In genomic region chr12:124578445-124578844, GRCh38 we compare ENCODE assay signal across 28 cellular contexts. TPM values are rescaled to one million over a fixed set of nuclear protein-coding genes. Genes with fewer than 3 reads are reported as not detected.
A peak's percentile ranks its signal among the peaks of the same experiment; 100 is the strongest.
DNase-seq lines count a peak whose midpoint lies in the region; ATAC-seq, FAIRE-seq and TF ChIP-seq lines count a peak whose summit lies in the region.
"Had no signal": no experiment of that assay in that cellular context is flagged by ENCODE, and none has a peak within 500 bp of the region (broad histone marks: within the 10 kb centered on the region; RNA-seq: fewer than 3 reads in every experiment).

No MANE protein-coding gene starts in this region.

- DNase-seq in D341Med (ENCODE audit: low spot score), result peak; percentile 64
- peak; percentile 42 for DNase-seq in LoVo (ENCODE audit: low spot score)
- DNase-seq in bronchial epithelial cell (ENCODE audit: low read depth), result no peak
- DNase-seq in left colon, result no peak
- DNase-seq in GM12892 (ENCODE audit: insufficient read length), result no peak
- no peak for DNase-seq in Kasumi-1 (lab: John Stamatoyannopoulos, UW)
- no peak for DNase-seq in activated CD8-positive, alpha-beta memory T cell treated with anti-CD3 and anti-CD28 coated beads for 24 hours
- no peak for DNase-seq in activated T-cell treated with anti-CD3 and anti-CD28 coated beads, Interleukin-2, amount 50 U/mL, for 48 hours
- DNase-seq: ACHN; activated CD4-positive, alpha-beta memory T cell treated with anti-CD3 and anti-CD28 coated beads, Interleukin-2, amount 10 ng/mL, durations not matched to agents 7 days and 5 days; DMS153; effector memory CD4-positive, alpha-beta T cell; erythroblast; HCEC 1CT; heart left ventricle; KBM-7; kidney; MM.1S; naive thymus-derived CD8-positive, alpha-beta T cell; NCI-H2029; occipital lobe; psoas muscle; SHP77; stimulated activated CD4-positive, alpha-beta T cell treated with anti-CD3 and anti-CD28 coated beads, Interleukin-4, amount 100 ng/mL, for 24 hours; tibial artery had no signal

- no peak overlapping the region for H3K4me3 ChIP-seq in bronchial epithelial cell (ENCODE audit: low read depth, low read length)
- H3K4me3 ChIP-seq: BLaER1, coronary artery, heart left ventricle, psoas muscle, tibial artery had no signal

- peak; percentile 58 for ATAC-seq in left colon
- ATAC-seq: activated naive CD4-positive, alpha-beta T cell treated with anti-CD3 and anti-CD28 coated beads, Interleukin-2, amount 50 U/mL, for 72 hours; heart left ventricle; naive thymus-derived CD8-positive, alpha-beta T cell; psoas muscle had no signal

- TF ChIP-seq POLR2A in GM12892 (IDR thresholded peaks at IDR 0.05; ENCODE audit: low read depth, low read length), result no peak

- intact Hi-C loops in left colon (cut with DNase I, micrococcal nuclease), result loop anchor here in 1 of 2 donors (10.0 kb wide), 1 partner anchor 186 kb away; no protein-coding TSS in a partner anchor

- no peaks in the 10 kb centered on the region for H3K27me3 ChIP-seq in bronchial epithelial cell (ENCODE audit: control insufficient read depth, insufficient read depth, low read length)
- H3K27me3 ChIP-seq: BLaER1, heart left ventricle, tibial artery had no signal

- FAIRE-seq in bronchial epithelial cell (lab: Jason Lieb, UNC) (no peak), GM12892 (lab: Jason Lieb, UNC) (no peak)
- FAIRE-seq: kidney had no signal

- TF ChIP-seq CTCF in bronchial epithelial cell (IDR thresholded peaks at IDR 0.05; ENCODE audit: insufficient read depth, low read length, severe bottlenecking), result peak; percentile 41

- no peaks in the 10 kb centered on the region for H3K36me3 ChIP-seq in bronchial epithelial cell (ENCODE audit: control insufficient read depth, insufficient read depth, low read length)
- H3K36me3 ChIP-seq: BLaER1, heart left ventricle, tibial artery had no signal

RNA-seq across cellular contexts. Expression of gene NCOR2, which starts 11.0 kb away (rescaled TPM):
- 20.1 and 20.3 TPM in 2 replicates for total RNA-seq in bronchial epithelial cell
- total RNA-seq in left colon, result 100 to 1,000 TPM; 134 to 153 TPM
- 27.0 TPM for polyA plus RNA-seq in GM12892 (2012; ENCODE audit: missing spikeins)

Comparison
In these comparisons a context has a peak if more than half of its experiments do, and no peak if none do; other contexts are left out.
1. DNase-seq: peak in D341Med (single experiment) and LoVo (single experiment); none in bronchial epithelial cell (single experiment), left colon (0 of 2), GM12892 (single experiment), Kasumi-1 (0 of 2), activated CD8-positive, alpha-beta memory T cell treated with anti-CD3 and anti-CD28 coated beads for 24 hours (single experiment) and activated T-cell treated with anti-CD3 and anti-CD28 coated beads, Interleukin-2, amount 50 U/mL, for 48 hours (0 of 2).